Comparison of ENCODE assay signal across 26 cellular contexts in the genomic region with DNA sequence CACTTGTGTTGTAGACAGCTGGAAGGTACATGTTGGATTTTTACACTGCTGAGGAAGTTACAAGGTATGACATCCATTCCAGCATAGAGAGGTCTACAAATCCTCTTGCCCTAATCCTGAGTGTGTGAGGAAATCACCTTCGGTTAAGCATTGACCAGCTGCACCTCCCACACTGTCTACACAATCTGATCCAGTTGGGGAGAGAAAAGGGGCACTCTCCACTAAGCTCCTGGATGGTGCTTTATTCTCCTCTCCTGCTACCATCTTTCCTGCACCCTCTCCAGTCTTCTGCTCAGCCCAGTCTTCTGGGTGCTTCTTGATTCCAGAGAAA. TPM values are rescaled to one million over a fixed set of nuclear protein-coding genes. Genes with fewer than 3 reads are reported as not detected.
"Had no signal": no experiment of that assay in that cellular context is flagged by ENCODE, and none has a peak within 500 bp of the region (broad histone marks: within the 10 kb centered on the region; RNA-seq: fewer than 3 reads in every experiment).

Gene OR6J1 (minus strand): TSS at position 48 of the 331 bp plus-strand sequence. CDS start 9,541 bp downstream, outside the sequence.

- H3K27ac ChIP-seq: brain microvascular endothelial cell, coronary artery, gastrocnemius medialis, heart left ventricle, prostate gland, tibial nerve, uterus had no signal

- H3K27me3 ChIP-seq: brain microvascular endothelial cell, gastrocnemius medialis, heart left ventricle, tibial nerve, uterus had no signal

- H3K4me3 Mint-ChIP-seq: activated B cell treated with CpG ODN at 0.5 μM for 24 hours; activated CD4-positive, alpha-beta memory T cell treated with anti-CD3 and anti-CD28 coated beads, Interleukin-2, amount 10 ng/mL, durations not matched to agents 7 days and 5 days; activated naive CD4-positive, alpha-beta T cell treated with anti-CD3 and anti-CD28 coated beads for 36 hours; activated T-cell treated with anti-CD3 and anti-CD28 coated beads, Interleukin-2, amount 50 U/mL, for 24 hours; central memory CD8-positive, alpha-beta T cell; nephron progenitor cell; T-helper 2 cell treated with Interferon-gamma antibody and Interleukin-4, amounts not matched to agents 5 μg/mL and 100 μg/mL, for 36 hours had no signal

- H3K27me3 Mint-ChIP-seq: activated B cell treated with CpG ODN at 0.5 μM for 24 hours; activated T-cell treated with anti-CD3 and anti-CD28 coated beads, Interleukin-2, amount 50 U/mL, for 24 hours; central memory CD8-positive, alpha-beta T cell had no signal

- H3K27ac Mint-ChIP-seq: activated B cell treated with CpG ODN at 0.5 μM for 24 hours; activated CD4-positive, alpha-beta memory T cell treated with anti-CD3 and anti-CD28 coated beads, Interleukin-2, amount 10 ng/mL, durations not matched to agents 7 days and 5 days; activated naive CD4-positive, alpha-beta T cell treated with anti-CD3 and anti-CD28 coated beads for 36 hours; activated T-cell treated with anti-CD3 and anti-CD28 coated beads, Interleukin-2, amount 50 U/mL, for 24 hours; activated T-helper 2 cell treated with anti-CD3 and anti-CD28 coated beads, Interferon-gamma antibody, Interleukin-2, Interleukin-4, amounts not matched to agents 10 μg/mL and 5 μg/mL and 100 μg/mL, durations not matched to agents 14 hours and 24 hours and 36 hours; nephron progenitor cell; T-helper 2 cell treated with Interferon-gamma antibody and Interleukin-4, amounts not matched to agents 5 μg/mL and 100 μg/mL, for 36 hours had no signal

- H3K4me1 ChIP-seq: gastrocnemius medialis, prostate gland, tibial nerve, uterus had no signal

- ATAC-seq: gastrocnemius medialis, left ventricle myocardium superior, right cardiac atrium had no signal

- H3K36me3 ChIP-seq: brain microvascular endothelial cell, gastrocnemius medialis, heart left ventricle, prostate gland, tibial nerve, uterus had no signal

- H3K9me3 Mint-ChIP-seq: activated B cell treated with CpG ODN at 0.5 μM for 24 hours; activated CD4-positive, alpha-beta memory T cell treated with anti-CD3 and anti-CD28 coated beads, Interleukin-2, amount 10 ng/mL, durations not matched to agents 7 days and 5 days; activated naive CD4-positive, alpha-beta T cell treated with anti-CD3 and anti-CD28 coated beads for 36 hours; activated T-cell treated with anti-CD3 and anti-CD28 coated beads, Interleukin-2, amount 50 U/mL, for 24 hours; activated T-helper 2 cell treated with anti-CD3 and anti-CD28 coated beads, Interferon-gamma antibody, Interleukin-2, Interleukin-4, amounts not matched to agents 10 μg/mL and 5 μg/mL and 100 μg/mL, durations not matched to agents 14 hours and 24 hours and 36 hours; central memory CD8-positive, alpha-beta T cell; nephron progenitor cell; T-helper 2 cell treated with Interferon-gamma antibody and Interleukin-4, amounts not matched to agents 5 μg/mL and 100 μg/mL, for 36 hours had no signal

- H3K4me1 Mint-ChIP-seq: activated B cell treated with CpG ODN at 0.5 μM for 24 hours; central memory CD8-positive, alpha-beta T cell; nephron progenitor cell had no signal

- DNase-seq: activated B cell treated with CpG ODN at 0.5 μM for 24 hours; activated CD4-positive, alpha-beta memory T cell treated with anti-CD3 and anti-CD28 coated beads, Interleukin-2, amount 10 ng/mL, durations not matched to agents 7 days and 5 days; activated T-cell treated with anti-CD3 and anti-CD28 coated beads, Interleukin-2, amount 50 U/mL, for 24 hours; anterior cingulate cortex; brain microvascular endothelial cell; gastrocnemius medialis; heart left ventricle; left ventricle myocardium superior; nephron progenitor cell; occipital lobe; right cardiac atrium; stimulated activated naive CD4-positive, alpha-beta T cell treated with Interleukin-2 at 50 U/mL for 16 hours; uterus had no signal

- H3K9me3 ChIP-seq: gastrocnemius medialis, heart left ventricle, prostate gland, tibial nerve, uterus had no signal

- H3K4me3 ChIP-seq: coronary artery, gastrocnemius medialis, heart left ventricle, prostate gland, tibial nerve, uterus had no signal

- FAIRE-seq: endometrium, TTC549 had no signal

RNA-seq across cellular contexts. Expression of gene OR6J1, which starts in this region (rescaled TPM):
- total RNA-seq: activated B cell treated with CpG ODN at 0.5 μM for 24 hours; activated CD4-positive, alpha-beta memory T cell treated with anti-CD3 and anti-CD28 coated beads, Interleukin-2, amount 10 ng/mL, durations not matched to agents 7 days and 5 days; activated naive CD4-positive, alpha-beta T cell treated with anti-CD3 and anti-CD28 coated beads for 36 hours; activated T-helper 2 cell treated with anti-CD3 and anti-CD28 coated beads, Interferon-gamma antibody, Interleukin-2, Interleukin-4, amounts not matched to agents 10 μg/mL and 5 μg/mL and 100 μg/mL, durations not matched to agents 14 hours and 24 hours and 36 hours; gastrocnemius medialis; kidney epithelial cell; left ventricle myocardium superior; myocyte; occipital lobe; prostate gland; right cardiac atrium; skeletal muscle tissue; tibial nerve had no signal
- polyA plus RNA-seq: esophagus, heart left ventricle, right cardiac atrium had no signal
